27 cellular contexts compared by ENCODE assay signal in the genomic region with DNA sequence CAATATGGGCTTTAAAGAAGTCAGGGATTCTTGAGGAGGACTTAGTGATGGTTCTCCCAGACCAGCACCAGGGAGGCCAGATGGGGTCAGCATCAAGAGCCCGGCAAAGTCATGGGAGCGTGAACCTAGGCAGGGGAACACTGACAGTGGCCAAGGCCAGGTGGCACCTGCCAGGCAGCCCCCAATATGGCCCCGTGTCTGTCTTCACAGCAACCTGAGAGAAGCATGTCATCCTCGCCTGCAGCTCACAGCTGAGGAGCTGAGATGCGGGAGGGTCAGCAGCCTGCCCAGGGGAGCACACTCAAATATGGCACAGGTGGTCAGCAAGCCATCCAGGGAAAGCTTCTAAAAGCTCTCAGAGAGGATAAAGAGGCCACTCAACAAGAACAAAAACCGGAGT.
"Had no signal": no experiment of that assay in that cellular context is flagged by ENCODE, and none has a peak within 500 bp of the region (broad histone marks: within the 10 kb centered on the region; RNA-seq: fewer than 3 reads in every experiment).

No MANE protein-coding gene starts in this region.

- ATAC-seq: activated T-helper 17 cell treated with anti-CD3 and anti-CD28 coated beads, Interleukin-2, amount 50 U/mL, for 72 hours; Panc1; Right ventricle myocardium inferior; T-cell had no signal

- DNase-seq: activated B cell treated with CpG ODN at 0.5 μM for 24 hours; activated CD4-positive, alpha-beta T cell treated with anti-CD3 and anti-CD28 coated beads for 1 hour; activated CD4-positive, alpha-beta T cell treated with anti-CD3 and anti-CD28 coated beads, Interleukin-2, amount 10 ng/mL, durations not matched to agents 24 days and 14 days; activated CD4-positive, alpha-beta T cell treated with anti-CD3 and anti-CD28 coated beads, Interleukin-2, amount 50 U/mL, for 48 hours; activated naive CD4-positive, alpha-beta T cell treated with anti-CD3 and anti-CD28 coated beads, Interleukin-2, amount 50 U/mL, for 16 hours; activated naive CD8-positive, alpha-beta T cell treated with anti-CD3 and anti-CD28 coated beads, Interleukin-2, amount 10 ng/mL, durations not matched to agents 7 days and 5 days; activated T-cell treated with anti-CD3 and anti-CD28 coated beads for 4 hours; activated T-cell treated with anti-CD3 and anti-CD28 coated beads, Interleukin-2, amount 50 U/mL, for 48 hours; anterior cingulate cortex; caudate nucleus; MV-4-11; NCI-H1092 treated with DMSO at 0.1 percent for 48 hours; NCI-H1436 treated with DMSO at 0.1 percent for 48 hours; NCI-H2081; NCI-H2171; NCI-H2227 treated with DMSO at 0.1 percent for 48 hours; NCI-H446 treated with DMSO at 0.1 percent for 48 hours; NCI-H526 treated with DMSO at 0.1 percent for 48 hours; NK-92 treated with Interleukin-12 subunit alpha and Interleukin-12 subunit beta, amount 100 ng/mL, for 24 hours; OCI-M1; RPMI8226; T-cell; T-helper 2 cell; T1000 had no signal
